Comparison of ENCODE assay signal across 33 cellular contexts in the genomic region with DNA sequence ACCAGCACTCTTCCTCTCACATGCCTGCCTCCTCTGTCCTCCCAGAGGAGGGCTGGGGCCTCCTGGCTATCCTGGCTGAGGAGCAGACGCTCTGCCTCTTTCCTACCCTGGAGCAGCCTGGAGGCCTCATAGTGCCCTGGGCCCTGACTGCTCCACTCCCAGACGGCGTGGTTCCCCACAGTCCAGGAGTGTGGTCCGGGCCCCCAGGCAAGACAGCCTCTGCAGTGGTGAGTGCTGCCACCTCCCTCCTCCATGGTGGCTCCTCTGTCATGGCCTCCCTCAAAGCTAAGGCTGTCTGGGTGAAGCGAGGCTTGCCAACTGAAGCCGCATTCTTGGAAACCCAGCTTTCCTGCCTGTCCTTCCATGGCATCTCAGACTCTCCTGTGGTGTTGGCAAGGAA. TPM values are rescaled to one million over a fixed set of nuclear protein-coding genes. Genes with fewer than 3 reads are reported as not detected.
"Had no signal": no experiment of that assay in that cellular context is flagged by ENCODE, and none has a peak within 500 bp of the region (broad histone marks: within the 10 kb centered on the region; RNA-seq: fewer than 3 reads in every experiment).

No MANE protein-coding gene starts in this region.

- H3K79me2 ChIP-seq: hepatocyte had no signal

- H3K4me2 ChIP-seq: hepatocyte had no signal

- ATAC-seq: foreskin keratinocyte, gastroesophageal sphincter, left lobe of liver, mucosa of descending colon had no signal

- H3K27ac ChIP-seq: esophagus muscularis mucosa, foreskin keratinocyte, gastroesophageal sphincter, heart left ventricle, hepatocyte, prostate gland, sigmoid colon, spleen, thoracic aorta, tibial nerve, vagina had no signal

- H3K4me3 Mint-ChIP-seq: dendritic cell treated with granulocyte-macrophage colony-stimulating factor and Interleukin-4, amounts not matched to agents 40 ng/mL and 50 ng/mL, for 4 days; memory B cell; mesothelial cell of epicardium; naive B cell; natural killer cell treated with Interleukin-12 subunit alpha and Interleukin-12 subunit beta and Interleukin-15 and Interleukin-18, amount 100 ng/mL, for 72 hours; neural crest cell; stimulated activated naive B cell treated with anti-CD40 and anti-IgM and Interleukin-4, amounts not matched to agents 10 μg/mL and 1 μg/mL and 100 μg/mL, for 72 hours; stimulated activated naive CD8-positive, alpha-beta T cell treated with anti-CD3 and anti-CD28 coated beads, Interleukin-15, Interleukin-2, amounts not matched to agents 100 ng/mL and 50 ng/mL, for 24 hours had no signal

- H3K4me1 ChIP-seq: esophagus muscularis mucosa, foreskin keratinocyte, gastroesophageal sphincter, heart left ventricle, prostate gland, sigmoid colon, spleen, tibial nerve, vagina had no signal

- H3K27me3 ChIP-seq: foreskin keratinocyte, hepatocyte, sigmoid colon, tibial nerve, vagina had no signal

- H3K4me3 ChIP-seq: esophagus muscularis mucosa, gastroesophageal sphincter, heart left ventricle, hepatocyte, lung, mucosa of descending colon, prostate gland, sigmoid colon, spleen, thoracic aorta, tibial nerve, vagina had no signal

- H3K4me1 Mint-ChIP-seq: memory B cell; mesothelial cell of epicardium; naive B cell; neural crest cell; stimulated activated naive B cell treated with anti-CD40 and anti-IgM and Interleukin-4, amounts not matched to agents 10 μg/mL and 1 μg/mL and 100 μg/mL, for 72 hours had no signal

- H2AFZ ChIP-seq: hepatocyte had no signal

- H3K9me3 ChIP-seq: prostate gland, vagina had no signal

- H3K36me3 ChIP-seq: esophagus muscularis mucosa, gastroesophageal sphincter, heart left ventricle, prostate gland, sigmoid colon, spleen, thoracic aorta, tibial nerve, vagina had no signal

- H3K27ac Mint-ChIP-seq: dendritic cell treated with granulocyte-macrophage colony-stimulating factor and Interleukin-4, amounts not matched to agents 40 ng/mL and 50 ng/mL, for 4 days; memory B cell; mesothelial cell of epicardium; naive B cell; natural killer cell treated with Interleukin-12 subunit alpha and Interleukin-12 subunit beta and Interleukin-15 and Interleukin-18, amount 100 ng/mL, for 72 hours; stimulated activated naive B cell treated with anti-CD40 and anti-IgM and Interleukin-4, amounts not matched to agents 10 μg/mL and 1 μg/mL and 100 μg/mL, for 72 hours; stimulated activated naive CD8-positive, alpha-beta T cell treated with anti-CD3 and anti-CD28 coated beads, Interleukin-15, Interleukin-2, amounts not matched to agents 100 ng/mL and 50 ng/mL, for 24 hours had no signal

- H3K36me3 Mint-ChIP-seq: mesothelial cell of epicardium had no signal

- DNase-seq: effector CD8-positive, alpha-beta T cell; foreskin keratinocyte; heart left ventricle; mucosa of descending colon; naive B cell; right cardiac atrium; sigmoid colon; spleen; stimulated activated CD4-positive, alpha-beta T cell treated with anti-CD3 and anti-CD28 coated beads, Interleukin-15, amount 100 ng/mL, for 24 hours; stimulated activated CD4-positive, alpha-beta T cell treated with anti-CD3 and anti-CD28 coated beads, Interleukin-2, amount 100 ng/mL, for 48 hours; stimulated activated naive B cell treated with anti-CD40 and anti-IgM and Interleukin-4, amounts not matched to agents 10 μg/mL and 1 μg/mL and 100 μg/mL, for 72 hours had no signal

- H3K27me3 Mint-ChIP-seq: dendritic cell treated with granulocyte-macrophage colony-stimulating factor and Interleukin-4, amounts not matched to agents 40 ng/mL and 50 ng/mL, for 4 days had no signal

RNA-seq across cellular contexts. Expression of a gene that starts 19.8 kb away (rescaled TPM):
- total RNA-seq: endothelial cell of umbilical vein; epithelial cell of proximal tubule; esophagus muscularis mucosa; fibroblast of lung; foreskin keratinocyte; gastroesophageal sphincter; heart left ventricle; hepatocyte; kidney; left lobe of liver; liver; lung; mesothelial cell of epicardium; mucosa of descending colon; natural killer cell treated with Interleukin-12 subunit alpha and Interleukin-12 subunit beta and Interleukin-15 and Interleukin-18, amount 100 ng/mL, for 72 hours; neural crest cell; osteoblast; right cardiac atrium; skeletal muscle tissue; thoracic aorta; vagina had no signal
- polyA plus RNA-seq: endothelial cell of umbilical vein, fibroblast of lung, foreskin keratinocyte, heart left ventricle, hepatocyte, liver, lung, right cardiac atrium had no signal
